Comparison of ENCODE assay signal across 25 cellular contexts in genomic region chr15:37520882-37521281, GRCh38.
"Had no signal": no experiment of that assay in that cellular context is flagged by ENCODE, and none has a peak within 500 bp of the region (broad histone marks: within the 10 kb centered on the region; RNA-seq: fewer than 3 reads in every experiment).

No MANE protein-coding gene starts in this region.

- H3K36me3 ChIP-seq: neural progenitor cell, ovary, right lobe of liver, sigmoid colon, stomach, thoracic aorta, thyroid gland, tibial nerve, upper lobe of left lung, vagina had no signal

- DNase-seq: occipital lobe; ovary; posterior cingulate gyrus; psoas muscle; right cardiac atrium; right lobe of liver; sigmoid colon; small intestine; stimulated activated CD4-positive, alpha-beta T cell treated with anti-CD3 and anti-CD28 coated beads, Interleukin-15, amount 100 ng/mL, for 24 hours; stimulated activated CD4-positive, alpha-beta T cell treated with anti-CD3 and anti-CD28 coated beads, Interleukin-2, amount 100 ng/mL, for 24 hours; stimulated activated CD4-positive, alpha-beta T cell treated with anti-CD3 and anti-CD28 coated beads, Interleukin-2, amount 100 ng/mL, for 48 hours; stimulated activated CD4-positive, alpha-beta T cell treated with anti-CD3 and anti-CD28 coated beads, Interleukin-4, amount 100 ng/mL, for 24 hours; stimulated activated naive B cell treated with anti-CD40 and anti-IgM and Interleukin-4, amounts not matched to agents 10 μg/mL and 1 μg/mL and 100 μg/mL, for 72 hours; stimulated activated naive CD4-positive, alpha-beta T cell treated with Interleukin-2 at 50 U/mL for 16 hours; stomach; thyroid gland; trophoblast cell; upper lobe of left lung had no signal

- H3K9ac ChIP-seq: neural progenitor cell, parathyroid adenoma had no signal

- H3K79me2 ChIP-seq: parathyroid adenoma had no signal

- H2AFZ ChIP-seq: neural progenitor cell, parathyroid adenoma had no signal

- H3K27me3 ChIP-seq: neural progenitor cell, ovary, right lobe of liver, sigmoid colon, stomach, thyroid gland, tibial nerve, upper lobe of left lung, vagina had no signal

- H3K9me3 ChIP-seq: ovary, psoas muscle, right lobe of liver, thoracic aorta, thyroid gland, tibial nerve, upper lobe of left lung, vagina had no signal

- H3K27ac ChIP-seq: neural progenitor cell, ovary, parathyroid adenoma, psoas muscle, right lobe of liver, sigmoid colon, stomach, thoracic aorta, thyroid gland, tibial nerve, upper lobe of left lung, vagina had no signal

- H3K4me3 ChIP-seq: neural progenitor cell, ovary, psoas muscle, right lobe of liver, sigmoid colon, stomach, thoracic aorta, thyroid gland, tibial nerve, upper lobe of left lung, vagina had no signal

- H3K4me2 ChIP-seq: neural progenitor cell had no signal

- ATAC-seq: psoas muscle; right cardiac atrium; right lobe of liver; stimulated activated effector memory CD8-positive, alpha-beta T cell treated with anti-CD3 and anti-CD28 coated beads, Interleukin-12 subunit alpha, Interleukin-12 subunit beta, amount 100 ng/mL, for 72 hours; stimulated activated naive B cell treated with anti-CD40 and anti-IgM and Interleukin-4, amounts not matched to agents 10 μg/mL and 1 μg/mL and 100 μg/mL, for 72 hours had no signal

- FAIRE-seq: urothelium cell line had no signal

- H3K4me1 ChIP-seq: neural progenitor cell, parathyroid adenoma, psoas muscle, right lobe of liver, sigmoid colon, stomach, thyroid gland, tibial nerve, upper lobe of left lung, vagina had no signal
